Comparison of ENCODE assay signal across 8 cellular contexts in genomic region chr2:84905181-84906107, GRCh38. TPM values are rescaled to one million over a fixed set of nuclear protein-coding genes. Genes with fewer than 3 reads are reported as not detected.
DNase-seq lines count a peak whose midpoint lies in the region; ATAC-seq and TF ChIP-seq lines count a peak whose summit lies in the region.

Gene TMSB10 (plus strand): TSS chr2:84905656.

- TF ChIP-seq CTCF in GM12875 (IDR thresholded peaks at IDR 0.05; ENCODE audit: borderline replicate concordance, insufficient read depth, low read depth, low read length) (peak; percentile 1; the same call in 1 of the 2 replicates), adrenal gland (IDR thresholded peaks at IDR 0.05) (peak in 1 of 6 experiments; percentile 16), prostate gland (IDR thresholded peaks at IDR 0.05) (peak in 2 of 4 experiments; percentile 34 to 39)

- TF ChIP-seq POLR2A in adrenal gland (IDR thresholded peaks at IDR 0.05), result peak; percentile 93 to 95
- peak; percentile 92 for TF ChIP-seq POLR2A in prostate gland (IDR thresholded peaks at IDR 0.05)

- intact Hi-C loops in T-helper 1 cell treated with Interleukin-12 subunit alpha and Interleukin-12 subunit beta and Interleukin-4 antibody, amounts not matched to agents 30 ng/mL and 1 ng/mL, for 36 hours (cut with micrococcal nuclease), result loop anchor here (1.0 kb wide), 7 partner anchors 17 to 446 kb away; partner anchors contain the start of genes DNAH6 and SUCLG1
- intact Hi-C loops in adrenal gland (cut with DNase I), result no loop called here
- intact Hi-C loops in left cardiac atrium (cut with DNase I), result loop anchor here in 1 of 2 donors (2.0 kb wide), 1 partner anchor 23 kb away; no protein-coding TSS in a partner anchor
- intact Hi-C loops in prostate gland (cut with DNase I), result no loop called here

- DNase-seq in NCI-H1092 treated with DMSO at 0.1 percent for 48 hours (lab: John Stamatoyannopoulos, UW), result peak; percentile 47
- peak; percentile 84 to 90 (median 87) for DNase-seq in adrenal gland
- DNase-seq in left cardiac atrium, result peak; percentile 91
- DNase-seq in prostate gland (ENCODE audit: low spot score), result peak; percentile 86

- H3K27ac ChIP-seq in adrenal gland (peak within 1 kb of the TSS; percentile 41 to 95 (median 82)), prostate gland (peak within 1 kb of the TSS; percentile 84 to 89), urinary bladder (ENCODE audit: low read depth) (peak within 1 kb of the TSS; percentile 94)

- H3K36me3 ChIP-seq in adrenal gland (replicated peaks in 1 of 2), result no peaks in the 10 kb centered on the region
- no peaks in the 10 kb centered on the region for H3K36me3 ChIP-seq in prostate gland
- no peaks in the 10 kb centered on the region for H3K36me3 ChIP-seq in urinary bladder (ENCODE audit: insufficient read depth)

- WGBS in adrenal gland, 4 donors, result 0 to 4% (median 1%) methylated on average over 18 to 94 of the region's 94 CpGs
- WGBS in prostate gland, result 1% methylated on average over 34 of the region's 94 CpGs
- WGBS in urinary bladder, result under 1% methylated on average over 94 of the region's 94 CpGs

- H3K9me3 ChIP-seq in adrenal gland (replicated peaks in 1 of 3), result no peaks in the 10 kb centered on the region
- no peaks in the 10 kb centered on the region for H3K9me3 ChIP-seq in prostate gland

- ATAC-seq in HG02610 (IDR thresholded peaks at IDR 0.05; ENCODE audit: unreplicated experiment) (peak; percentile 66), left cardiac atrium (peak; percentile 89 to 93)

- H3K27me3 ChIP-seq in adrenal gland, result no peaks in the 10 kb centered on the region
- H3K27me3 ChIP-seq in prostate gland (replicated peaks; ENCODE audit: insufficient read depth), result no peaks in the 10 kb centered on the region

- H3K4me1 ChIP-seq in adrenal gland (replicated peaks in 1 of 2) (peaks cover 7 to 9% of the 10 kb centered on the region in 2 donors), prostate gland (replicated peaks) (no peaks in the 10 kb centered on the region), urinary bladder (ENCODE audit: insufficient read depth) (no peaks in the 10 kb centered on the region)

- H3K4me3 ChIP-seq in GM12875 (ENCODE audit: low read depth, low read length), result peak within 1 kb of the TSS; percentile 91
- peak within 1 kb of the TSS; percentile 65 to 97 (median 88) for H3K4me3 ChIP-seq in adrenal gland
- H3K4me3 ChIP-seq in prostate gland, result peak within 1 kb of the TSS; percentile 84 to 94
- peak within 1 kb of the TSS; percentile 90 for H3K4me3 ChIP-seq in urinary bladder (ENCODE audit: low read depth, low read length)

RNA-seq across cellular contexts. Expression of gene TMSB10, which starts in this region (rescaled TPM):
- total RNA-seq in T-helper 1 cell treated with Interleukin-12 subunit alpha and Interleukin-12 subunit beta and Interleukin-4 antibody, amounts not matched to agents 30 ng/mL and 1 ng/mL, for 36 hours, result 5,889 and 5,918 TPM in 2 replicates
- total RNA-seq in adrenal gland, result 1,000 to 10,000 TPM in 4 of 8 donors, 100 to 1,000 TPM in 4; 473 to 2,004 (median 995) TPM
- 1,000 to 10,000 TPM in 2 of 3 donors, 100 to 1,000 TPM in 1; 700 to 1,968 (median 1,951) TPM for polyA plus RNA-seq in adrenal gland
- total RNA-seq in left cardiac atrium, result 100 to 1,000 TPM; 751 to 893 TPM
- 1,000 to 10,000 TPM; 1,100 to 3,014 TPM for total RNA-seq in prostate gland
- 2,618 TPM for total RNA-seq in urinary bladder
- polyA plus RNA-seq in urinary bladder, result 1,628 TPM

Comparison
In these comparisons a context has a peak if more than half of its experiments do, and no peak if none do; other contexts are left out.
1. Peak in every context shown above with its lines: DNase-seq, ATAC-seq, H3K4me3 ChIP-seq and H3K27ac ChIP-seq.